ENCODE assay signal across 9 cellular contexts in genomic region chr21:26572668-26573381, GRCh38. TPM values are rescaled to one million over a fixed set of nuclear protein-coding genes. Genes with fewer than 3 reads are reported as not detected.
DNase-seq lines count a peak whose midpoint lies in the region; ATAC-seq and TF ChIP-seq lines count a peak whose summit lies in the region.
"Had no signal": no experiment of that assay in that cellular context is flagged by ENCODE, and none has a peak within 500 bp of the region (broad histone marks: within the 10 kb centered on the region; RNA-seq: fewer than 3 reads in every experiment).

Gene CYYR1 (minus strand): TSS chr21:26573286. CDS start chr21:26572940, 346 bp downstream.

- H3K27me3 Mint-ChIP-seq in CD14-positive monocyte (ENCODE audit: low read depth in 3 of 3) = peaks cover 5 to 20% (median 10%) of the 10 kb centered on the region in 3 donors
- H3K27me3 Mint-ChIP-seq in activated T-helper 2 cell treated with anti-CD3 and anti-CD28 coated beads, Interferon-gamma antibody, Interleukin-2, Interleukin-4, amounts not matched to agents 10 μg/mL and 5 μg/mL and 100 μg/mL, durations not matched to agents 14 hours and 24 hours and 36 hours (ENCODE audit: low read depth) = peaks cover 20% of the 10 kb centered on the region
- H3K27me3 Mint-ChIP-seq in stimulated activated memory B cell treated with anti-CD40 and anti-IgM and Interleukin-4, amounts not matched to agents 10 μg/mL and 1 μg/mL and 100 μg/mL, for 72 hours = peaks cover 17% of the 10 kb centered on the region

- H3K27ac ChIP-seq in heart right ventricle = peak within 1 kb of the TSS; percentile 80 to 94 (median 84)
- no peak within 1 kb of the TSS for H3K27ac ChIP-seq in osteoblast (ENCODE audit: low read depth, low read length)

- TF ChIP-seq CTCF in CD14-positive monocyte (IDR thresholded peaks at IDR 0.05) (no peak), heart right ventricle (IDR thresholded peaks at IDR 0.05) (no peak), osteoblast (IDR thresholded peaks at IDR 0.05; ENCODE audit: extremely low read depth, low read depth, low read length) (no peak)

- H3K4me1 Mint-ChIP-seq in CD14-positive monocyte = peaks cover 29% of the 10 kb centered on the region
- peaks cover 2% of the 10 kb centered on the region for H3K4me1 Mint-ChIP-seq in activated T-helper 2 cell treated with anti-CD3 and anti-CD28 coated beads, Interferon-gamma antibody, Interleukin-2, Interleukin-4, amounts not matched to agents 10 μg/mL and 5 μg/mL and 100 μg/mL, durations not matched to agents 14 hours and 24 hours and 36 hours (ENCODE audit: low read depth)
- no peaks in the 10 kb centered on the region for H3K4me1 Mint-ChIP-seq in stimulated activated memory B cell treated with anti-CD40 and anti-IgM and Interleukin-4, amounts not matched to agents 10 μg/mL and 1 μg/mL and 100 μg/mL, for 72 hours

- intact Hi-C loops in CD14-positive monocyte (cut with micrococcal nuclease) (no loop called here), heart right ventricle (cut with DNase I) (loop anchor here in 2 of 10 donors (5.0 to 10.0 kb wide), 3 partner anchors 46 to 168 kb away; no protein-coding TSS in a partner anchor)
- intact Hi-C loops in activated T-helper 2 cell treated with anti-CD3 and anti-CD28 coated beads, Interferon-gamma antibody, Interleukin-2, Interleukin-4, amounts not matched to agents 10 μg/mL and 5 μg/mL and 100 μg/mL, durations not matched to agents 14 hours and 24 hours and 36 hours (cut with micrococcal nuclease) = no loop called here

- peak within 1 kb of the TSS; percentile 55 for H3K4me2 ChIP-seq in osteoblast (ENCODE audit: insufficient read depth, low read length)

- no peak for TF ChIP-seq POLR2A in GM18505 (IDR thresholded peaks at IDR 0.05; ENCODE audit: borderline replicate concordance, extremely low read depth, insufficient read depth, insufficient read length)

- peak within 1 kb of the TSS; percentile 85 to 96 for H3K4me3 Mint-ChIP-seq in CD14-positive monocyte
- peak within 1 kb of the TSS; percentile 56 for H3K4me3 Mint-ChIP-seq in activated T-helper 2 cell treated with anti-CD3 and anti-CD28 coated beads, Interferon-gamma antibody, Interleukin-2, Interleukin-4, amounts not matched to agents 10 μg/mL and 5 μg/mL and 100 μg/mL, durations not matched to agents 14 hours and 24 hours and 36 hours (ENCODE audit: low read depth)
- no peak within 1 kb of the TSS for H3K4me3 Mint-ChIP-seq in stimulated activated memory B cell treated with anti-CD40 and anti-IgM and Interleukin-4, amounts not matched to agents 10 μg/mL and 1 μg/mL and 100 μg/mL, for 72 hours

- H2AFZ ChIP-seq in osteoblast (ENCODE audit: low read length) = peak within 1 kb of the TSS; percentile 42

- H3K27ac Mint-ChIP-seq in CD14-positive monocyte = peak within 1 kb of the TSS in 1 of 7 donors; percentile 63
- H3K27ac Mint-ChIP-seq in activated T-helper 2 cell treated with anti-CD3 and anti-CD28 coated beads, Interferon-gamma antibody, Interleukin-2, Interleukin-4, amounts not matched to agents 10 μg/mL and 5 μg/mL and 100 μg/mL, durations not matched to agents 14 hours and 24 hours and 36 hours = no peak within 1 kb of the TSS
- H3K27ac Mint-ChIP-seq in stimulated activated memory B cell treated with anti-CD40 and anti-IgM and Interleukin-4, amounts not matched to agents 10 μg/mL and 1 μg/mL and 100 μg/mL, for 72 hours = no peak within 1 kb of the TSS

- H3K4me3 ChIP-seq in heart right ventricle = peak within 1 kb of the TSS; percentile 33 to 68 (median 58)
- peak within 1 kb of the TSS; percentile 51 for H3K4me3 ChIP-seq in osteoblast (ENCODE audit: insufficient read depth, low read length)

- no peaks in the 10 kb centered on the region for H4K20me1 ChIP-seq in osteoblast (ENCODE audit: insufficient read depth, low read length)

- 0 to 1% methylated on average over 61 of the region's 61 CpGs for WGBS in heart right ventricle, 2 donors

- ATAC-seq in heart right ventricle = peak; percentile 48 to 83 (median 59)
- ATAC-seq in GM21367 (IDR thresholded peaks at IDR 0.05; ENCODE audit: unreplicated experiment) = no peak
- no peak for ATAC-seq in stimulated activated memory B cell treated with anti-CD40 and anti-IgM and Interleukin-4, amounts not matched to agents 10 μg/mL and 1 μg/mL and 100 μg/mL, for 72 hours
- ATAC-seq in GM18505 (IDR thresholded peaks at IDR 0.05; ENCODE audit: unreplicated experiment) = no peak

- no peaks in the 10 kb centered on the region for H3K79me2 ChIP-seq in osteoblast (ENCODE audit: insufficient read depth, low read length)

- no peak for DNase-seq in CD14-positive monocyte (ENCODE audit: low spot score)
- DNase-seq in activated T-helper 2 cell treated with anti-CD3 and anti-CD28 coated beads, Interferon-gamma antibody, Interleukin-2, Interleukin-4, amounts not matched to agents 10 μg/mL and 5 μg/mL and 100 μg/mL, durations not matched to agents 14 hours and 24 hours and 36 hours (ENCODE audit: low spot score) = no peak
- DNase-seq in heart right ventricle = peak; percentile 22 to 33
- DNase-seq in osteoblast (ENCODE audit: insufficient read length, low spot score, missing footprints) = peak; percentile 39
- DNase-seq in UCSD-AML1 (lab: John Stamatoyannopoulos, UW; ENCODE audit: unreplicated experiment) = no peak
- DNase-seq: T-helper 1 cell had no signal

- H3K36me3 ChIP-seq in heart right ventricle (no peaks in the 10 kb centered on the region), osteoblast (ENCODE audit: insufficient read depth, low read length) (no peaks in the 10 kb centered on the region)

- H3K36me3 Mint-ChIP-seq in CD14-positive monocyte = peaks cover 0 to 4% of the 10 kb centered on the region in 2 donors
- H3K36me3 Mint-ChIP-seq in activated T-helper 2 cell treated with anti-CD3 and anti-CD28 coated beads, Interferon-gamma antibody, Interleukin-2, Interleukin-4, amounts not matched to agents 10 μg/mL and 5 μg/mL and 100 μg/mL, durations not matched to agents 14 hours and 24 hours and 36 hours (ENCODE audit: low read depth) = no peaks in the 10 kb centered on the region
- no peaks in the 10 kb centered on the region for H3K36me3 Mint-ChIP-seq in stimulated activated memory B cell treated with anti-CD40 and anti-IgM and Interleukin-4, amounts not matched to agents 10 μg/mL and 1 μg/mL and 100 μg/mL, for 72 hours

- H3K9me3 ChIP-seq in heart right ventricle (peaks cover 0 to 17% (median 0%) of the 10 kb centered on the region in 11 donors), osteoblast (ENCODE audit: low read depth, low read length) (no peaks in the 10 kb centered on the region)

- peaks cover 8 to 17% (median 12%) of the 10 kb centered on the region in 7 donors for H3K9me3 Mint-ChIP-seq in CD14-positive monocyte
- peaks cover 10% of the 10 kb centered on the region for H3K9me3 Mint-ChIP-seq in activated T-helper 2 cell treated with anti-CD3 and anti-CD28 coated beads, Interferon-gamma antibody, Interleukin-2, Interleukin-4, amounts not matched to agents 10 μg/mL and 5 μg/mL and 100 μg/mL, durations not matched to agents 14 hours and 24 hours and 36 hours
- H3K9me3 Mint-ChIP-seq in stimulated activated memory B cell treated with anti-CD40 and anti-IgM and Interleukin-4, amounts not matched to agents 10 μg/mL and 1 μg/mL and 100 μg/mL, for 72 hours = peaks cover 5% of the 10 kb centered on the region

- H3K27me3 ChIP-seq in heart right ventricle (peaks cover 6 to 24% (median 14%) of the 10 kb centered on the region in 7 donors), osteoblast (ENCODE audit: insufficient read depth, low read length) (peaks cover 11% of the 10 kb centered on the region)

- H3K4me1 ChIP-seq in heart right ventricle (peaks cover 0 to 16% (median 0%) of the 10 kb centered on the region in 9 donors), osteoblast (ENCODE audit: insufficient read depth, low read length) (no peaks in the 10 kb centered on the region)

RNA-seq across cellular contexts. Expression of gene CYYR1, which starts in this region (rescaled TPM):
- polyA plus RNA-seq in CD14-positive monocyte (under 1 TPM; 0.16 to 0.30 TPM), heart right ventricle (10 to 100 TPM; 17.2 to 38.2 TPM)
- 0.07 and 0.21 TPM in 2 replicates for total RNA-seq in activated T-helper 2 cell treated with anti-CD3 and anti-CD28 coated beads, Interferon-gamma antibody, Interleukin-2, Interleukin-4, amounts not matched to agents 10 μg/mL and 5 μg/mL and 100 μg/mL, durations not matched to agents 14 hours and 24 hours and 36 hours
- total RNA-seq in heart right ventricle (10 to 100 TPM; 10.8 to 26.4 (median 15.1) TPM), osteoblast (under 0.01 TPM in 1 of 2 replicates, not detected in the other)

Comparison
In these comparisons a context has a peak if more than half of its experiments do, and no peak if none do; other contexts are left out.
1. RNA of gene CYYR1 (polyA plus RNA-seq): 17.2 to 38.2 TPM in heart right ventricle; 0.16 to 0.30 TPM in CD14-positive monocyte; every median in the first group is over 10 times any median in the second.
2. Peak in DNase-seq, H3K4me3 ChIP-seq and H3K4me2 ChIP-seq in osteoblast; RNA of the gene not detected or under 1 TPM.
3. DNase-seq: peak in heart right ventricle (2 of 2); none in CD14-positive monocyte (single experiment), activated T-helper 2 cell treated with anti-CD3 and anti-CD28 coated beads, Interferon-gamma antibody, Interleukin-2, Interleukin-4, amounts not matched to agents 10 μg/mL and 5 μg/mL and 100 μg/mL, durations not matched to agents 14 hours and 24 hours and 36 hours (single experiment) and UCSD-AML1 (single experiment).
4. ATAC-seq: peak in heart right ventricle (8 of 8); none in GM21367 (single experiment), stimulated activated memory B cell treated with anti-CD40 and anti-IgM and Interleukin-4, amounts not matched to agents 10 μg/mL and 1 μg/mL and 100 μg/mL, for 72 hours (single experiment) and GM18505 (single experiment).